8 cellular contexts compared by ENCODE assay signal in the genomic region with DNA sequence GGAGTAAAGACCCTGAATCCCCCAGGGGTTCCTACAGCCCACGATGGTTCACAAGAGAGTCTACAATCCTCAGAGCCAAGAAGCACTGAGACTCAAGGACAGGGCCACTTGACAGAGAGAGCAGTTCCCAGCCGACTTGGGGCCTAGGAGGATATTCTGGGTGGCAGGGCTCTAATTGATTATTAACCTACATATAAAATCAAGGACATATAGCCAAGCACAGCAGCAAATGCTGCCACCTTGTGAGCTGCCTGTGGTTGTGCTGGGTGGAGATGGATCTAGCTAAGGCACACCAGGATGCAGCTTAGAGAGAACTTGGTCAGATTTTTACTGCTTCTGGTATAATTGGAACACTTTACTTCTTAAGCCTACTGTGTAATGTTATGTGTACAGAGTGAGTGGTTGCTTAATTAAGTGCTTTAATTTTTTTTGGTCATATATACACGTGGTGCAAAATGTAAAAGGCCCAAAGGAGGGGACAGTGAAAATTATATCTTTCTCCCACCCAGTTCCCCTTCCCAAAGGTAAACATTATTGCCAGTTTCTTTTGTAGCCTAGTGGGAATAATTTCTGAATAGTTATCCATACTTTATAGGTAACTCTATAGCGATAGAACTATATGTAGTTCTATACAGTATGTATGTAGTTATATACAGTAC.
A peak's percentile ranks its signal among the peaks of the same experiment; 100 is the strongest.
DNase-seq lines count a peak whose midpoint lies in the region; ATAC-seq and TF ChIP-seq lines count a peak whose summit lies in the region.

No MANE protein-coding gene starts in this region.

- TF ChIP-seq CTCF in LNCAP (IDR thresholded peaks at IDR 0.05) = peak; percentile 86
- TF ChIP-seq CTCF in activated CD8-positive, alpha-beta T cell treated with anti-CD3 and anti-CD28 coated beads for 36 hours (IDR thresholded peaks at IDR 0.05) = peak; percentile 73
- TF ChIP-seq CTCF in retinal pigment epithelial cell (conservative IDR thresholded peaks at IDR 0.05; ENCODE audit: low read depth, low read length) = peak; percentile 84

- no peaks in the 10 kb centered on the region for H3K9me3 Mint-ChIP-seq in activated CD8-positive, alpha-beta T cell treated with anti-CD3 and anti-CD28 coated beads for 36 hours

- DNase-seq in NK-92 treated with Interleukin-12 subunit alpha and Interleukin-12 subunit beta, amount 100 ng/mL, for 24 hours (lab: John Stamatoyannopoulos, UW) = peak; percentile 33
- no peak for DNase-seq in NK-92 (lab: John Stamatoyannopoulos, UW; ENCODE audit: unreplicated experiment)
- DNase-seq in activated CD8-positive, alpha-beta T cell treated with anti-CD3 and anti-CD28 coated beads for 36 hours = peak; percentile 75
- peak; percentile 72 to 78 for DNase-seq in erythroblast (lab: John Stamatoyannopoulos, UW)
- DNase-seq in retinal pigment epithelial cell (ENCODE audit: low read depth) = no peak
- no peak for DNase-seq in posterior cingulate gyrus
- no peak for DNase-seq in NCI-H1105 treated with DMSO at 0.1 percent for 48 hours (lab: John Stamatoyannopoulos, UW)

- no peak overlapping the region for H3K4me3 ChIP-seq in retinal pigment epithelial cell (ENCODE audit: low read length)

- peak overlapping the region; percentile 56 for H3K4me3 Mint-ChIP-seq in activated CD8-positive, alpha-beta T cell treated with anti-CD3 and anti-CD28 coated beads for 36 hours

- ATAC-seq in activated CD8-positive, alpha-beta T cell treated with anti-CD3 and anti-CD28 coated beads for 36 hours = peak; percentile 29

- H3K36me3 Mint-ChIP-seq in activated CD8-positive, alpha-beta T cell treated with anti-CD3 and anti-CD28 coated beads for 36 hours (ENCODE audit: low read depth) = no peaks in the 10 kb centered on the region

- CTCF ChIA-PET in activated CD8-positive, alpha-beta T cell treated with anti-CD3 and anti-CD28 coated beads for 36 hours (lab: Charles Lee) = interaction anchor here (0.7 to 3.7 kb wide), 13 partner anchors 14 to 231 kb away, joined by 3 to 62 read pairs (median 4); a partner anchor contains a TSS

- H3K27ac Mint-ChIP-seq in activated CD8-positive, alpha-beta T cell treated with anti-CD3 and anti-CD28 coated beads for 36 hours = peak overlapping the region; percentile 92

- TF ChIP-seq POLR2A in erythroblast (IDR thresholded peaks at IDR 0.05; ENCODE audit: low read length) = no peak

- peaks cover 75% of the 10 kb centered on the region for H3K4me1 Mint-ChIP-seq in activated CD8-positive, alpha-beta T cell treated with anti-CD3 and anti-CD28 coated beads for 36 hours (ENCODE audit: low read depth)

- POLR2A ChIA-PET in activated CD8-positive, alpha-beta T cell treated with anti-CD3 and anti-CD28 coated beads for 36 hours (lab: Charles Lee) = interaction anchor here (0.8 to 4.0 kb wide), 3 partner anchors 14 to 141 kb away, joined by 3 to 53 read pairs (median 3); a partner anchor contains a TSS

- intact Hi-C loops in activated CD8-positive, alpha-beta T cell treated with anti-CD3 and anti-CD28 coated beads for 36 hours (cut with micrococcal nuclease) = loop anchor here (5.0 to 10.0 kb wide), 2 partner anchors 212 to 1030 kb away; a partner anchor contains a TSS
- intact Hi-C loops in posterior cingulate gyrus (cut with DNase I) = no loop called here

- H3K27me3 Mint-ChIP-seq in activated CD8-positive, alpha-beta T cell treated with anti-CD3 and anti-CD28 coated beads for 36 hours = no peaks in the 10 kb centered on the region

Comparison
In these comparisons a context has a peak if more than half of its experiments do, and no peak if none do; other contexts are left out.
1. DNase-seq: peak in NK-92 treated with Interleukin-12 subunit alpha and Interleukin-12 subunit beta, amount 100 ng/mL, for 24 hours (single experiment), activated CD8-positive, alpha-beta T cell treated with anti-CD3 and anti-CD28 coated beads for 36 hours (single experiment) and erythroblast (2 of 2); none in NK-92 (single experiment), retinal pigment epithelial cell (single experiment), posterior cingulate gyrus (0 of 10) and NCI-H1105 treated with DMSO at 0.1 percent for 48 hours (single experiment).
2. Peak in every context shown above with its lines, with median percentiles within 50 percentile points of each other: CTCF ChIP-seq.